Comparison of ENCODE assay signal across 30 cellular contexts in the genomic region with DNA sequence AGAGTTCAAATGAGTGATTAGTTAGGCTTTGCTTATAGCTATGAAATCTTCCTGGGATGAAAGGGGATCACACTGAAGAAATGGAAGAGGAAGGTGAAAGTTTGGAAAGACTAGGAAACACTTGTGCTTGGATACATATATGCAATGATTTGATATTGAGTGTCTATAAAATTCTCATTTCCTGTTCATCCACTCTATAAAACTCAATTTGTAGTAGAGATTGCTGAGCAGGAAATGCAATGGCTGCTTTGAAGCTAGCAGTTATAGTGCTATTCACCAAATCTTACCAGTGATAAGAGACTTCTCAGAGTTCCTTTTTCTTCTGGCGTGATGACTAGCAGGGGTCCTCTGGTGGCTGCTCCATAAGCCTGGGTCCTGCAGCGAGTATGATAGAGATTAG.
"Had no signal": no experiment of that assay in that cellular context is flagged by ENCODE, and none has a peak within 500 bp of the region (broad histone marks: within the 10 kb centered on the region; RNA-seq: fewer than 3 reads in every experiment).

No MANE protein-coding gene starts in this region.

- DNase-seq: activated CD4-positive, alpha-beta memory T cell treated with anti-CD3 and anti-CD28 coated beads for 36 hours; activated CD4-positive, alpha-beta T cell treated with anti-CD3 and anti-CD28 coated beads for 36 hours; activated CD4-positive, alpha-beta T cell treated with anti-CD3 and anti-CD28 coated beads, Interleukin-2, amount 10 ng/mL, durations not matched to agents 24 days and 14 days; activated CD4-positive, CD25-positive, alpha-beta regulatory T cell; activated CD4-positive, CD25-positive, alpha-beta regulatory T cell treated with anti-CD3 and anti-CD28 coated beads, Interleukin-2, amount 50 U/mL, for 72 hours; activated CD8-positive, alpha-beta memory T cell treated with anti-CD3 and anti-CD28 coated beads, Interleukin-2, amount 10 ng/mL, durations not matched to agents 7 days and 5 days; activated CD8-positive, alpha-beta memory T cell treated with anti-CD3 and anti-CD28 coated beads, Interleukin-2, amount 50 U/mL, for 48 hours; activated CD8-positive, alpha-beta T cell treated with anti-CD3 and anti-CD28 coated beads, Interleukin-2, amount 10 ng/mL, durations not matched to agents 7 days and 5 days; activated gamma-delta T cell; activated naive CD4-positive, alpha-beta T cell; activated naive CD4-positive, alpha-beta T cell treated with anti-CD3 and anti-CD28 coated beads, Interleukin-2, amount 10 ng/mL, durations not matched to agents 7 days and 5 days; activated naive CD8-positive, alpha-beta T cell treated with anti-CD3 and anti-CD28 coated beads, Interleukin-2, amount 10 ng/mL, durations not matched to agents 7 days and 5 days; activated T-cell treated with anti-CD3 and anti-CD28 coated beads for 4 hours; activated T-cell treated with anti-CD3 and anti-CD28 coated beads, Interleukin-2, amount 50 U/mL, for 24 hours; activated T-cell treated with anti-CD3 and anti-CD28 coated beads, Interleukin-2, amount 50 U/mL, for 72 hours; central memory CD4-positive, alpha-beta T cell; cerebellar nuclear complex; colonic mucosa; effector CD8-positive, alpha-beta T cell; esophagus squamous epithelium; foreskin melanocyte; heart right ventricle; T-helper 17 cell; T1000 had no signal

- ATAC-seq: activated CD4-positive, alpha-beta T cell treated with anti-CD3 and anti-CD28 coated beads for 36 hours; activated CD8-positive, alpha-beta memory T cell treated with anti-CD3 and anti-CD28 coated beads, Interleukin-2, amount 10 ng/mL, durations not matched to agents 7 days and 5 days; activated CD8-positive, alpha-beta T cell treated with anti-CD3 and anti-CD28 coated beads, Interleukin-2, amount 10 ng/mL, durations not matched to agents 7 days and 5 days; activated naive CD4-positive, alpha-beta T cell treated with anti-CD3 and anti-CD28 coated beads, Interleukin-2, amount 50 U/mL, for 72 hours; activated T-cell treated with anti-CD3 and anti-CD28 coated beads, Interleukin-2, amount 50 U/mL, for 72 hours; gastroesophageal sphincter; heart right ventricle; T-helper 17 cell had no signal

- H3K27ac ChIP-seq: ascending aorta, breast epithelium, cardiac muscle cell, colonic mucosa, epithelial cell of prostate, esophagus squamous epithelium, gastroesophageal sphincter, heart right ventricle had no signal
